In the genomic region with DNA sequence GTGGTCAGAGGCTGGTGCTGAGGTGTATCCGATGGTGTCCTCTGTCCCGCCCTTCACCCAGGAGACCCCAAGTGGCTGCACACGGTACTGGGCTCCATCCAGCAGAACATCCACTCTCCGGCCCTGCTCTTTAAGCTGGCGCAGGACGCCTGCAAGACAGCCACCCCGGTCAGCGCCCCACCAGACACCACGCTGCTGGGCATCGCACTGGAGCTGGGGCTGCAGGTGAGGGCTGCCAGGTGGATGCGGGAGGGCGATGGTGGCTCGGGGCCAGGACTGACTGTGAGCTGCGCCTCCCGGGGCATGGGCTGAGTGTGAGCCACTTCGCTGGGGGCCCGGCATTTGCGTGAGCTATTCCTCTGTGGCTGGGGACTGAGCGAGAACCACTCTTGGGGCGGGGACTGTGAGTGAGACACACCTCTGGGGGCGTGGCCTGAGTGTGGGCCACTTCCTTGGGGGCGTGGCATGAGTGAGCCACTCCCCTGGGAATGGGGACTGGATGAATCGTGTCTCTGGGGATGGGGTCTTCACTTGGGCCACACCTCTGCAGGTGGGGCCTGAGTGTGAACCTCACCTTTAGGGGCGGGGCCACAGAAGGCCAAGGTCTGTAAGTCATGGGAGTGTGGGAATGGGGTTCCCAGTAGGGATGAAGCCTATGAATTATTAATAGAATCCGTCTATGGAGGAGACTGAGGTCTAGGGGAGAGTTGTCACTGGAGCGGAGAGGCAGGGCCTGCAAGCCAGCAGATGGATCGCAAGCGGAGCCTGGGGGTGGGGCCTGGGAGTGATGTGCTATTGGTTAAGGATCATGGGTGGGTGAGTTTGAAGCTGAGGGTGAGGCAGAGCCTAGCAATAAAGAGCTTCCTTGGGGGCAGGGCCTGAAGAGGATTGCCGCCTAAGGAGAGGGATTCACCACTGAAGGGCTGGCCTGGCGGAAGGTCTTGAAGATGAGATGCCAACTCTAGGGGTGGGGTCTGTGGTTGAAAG, we compare ENCODE assay signal across 11 cellular contexts. TPM values are rescaled to one million over a fixed set of nuclear protein-coding genes. Genes with fewer than 3 reads are reported as not detected.
DNase-seq lines count a peak whose midpoint lies in the region; ATAC-seq and TF ChIP-seq lines count a peak whose summit lies in the region.
"Had no signal": no experiment of that assay in that cellular context is flagged by ENCODE, and none has a peak within 500 bp of the region (broad histone marks: within the 10 kb centered on the region; RNA-seq: fewer than 3 reads in every experiment).

No MANE protein-coding gene starts in this region.

- no peaks in the 10 kb centered on the region for H3K9me3 Mint-ChIP-seq in activated naive CD8-positive, alpha-beta T cell treated with anti-CD3 and anti-CD28 coated beads, Interleukin-2, amount 50 U/mL, for 24 hours
- no peaks in the 10 kb centered on the region for H3K9me3 Mint-ChIP-seq in activated naive CD8-positive, alpha-beta T cell treated with anti-CD3 and anti-CD28 coated beads for 36 hours
- H3K9me3 Mint-ChIP-seq: activated T-cell treated with anti-CD3 and anti-CD28 coated beads, Interleukin-2, amount 50 U/mL, for 4 hours; naive B cell had no signal

- no peaks in the 10 kb centered on the region for H3K27me3 Mint-ChIP-seq in activated naive CD8-positive, alpha-beta T cell treated with anti-CD3 and anti-CD28 coated beads, Interleukin-2, amount 50 U/mL, for 24 hours
- H3K27me3 Mint-ChIP-seq in activated naive CD8-positive, alpha-beta T cell treated with anti-CD3 and anti-CD28 coated beads for 36 hours = no peaks in the 10 kb centered on the region
- H3K27me3 Mint-ChIP-seq: naive B cell had no signal

- no peak for ATAC-seq in activated naive CD8-positive, alpha-beta T cell treated with anti-CD3 and anti-CD28 coated beads, Interleukin-2, amount 50 U/mL, for 24 hours
- ATAC-seq in GM18511 (IDR thresholded peaks at IDR 0.05; ENCODE audit: unreplicated experiment) (no peak), GM21737 (IDR thresholded peaks at IDR 0.05; ENCODE audit: unreplicated experiment) (no peak)

- DNase-seq in activated naive CD8-positive, alpha-beta T cell treated with anti-CD3 and anti-CD28 coated beads, Interleukin-2, amount 50 U/mL, for 24 hours = peak; percentile 26
- DNase-seq in activated naive CD8-positive, alpha-beta T cell treated with anti-CD3 and anti-CD28 coated beads for 36 hours = no peak
- DNase-seq in NCI-H69 (lab: John Stamatoyannopoulos, UW) (peak; percentile 46), erythroblast (lab: John Stamatoyannopoulos, UW) (peak; percentile 28 to 29), superior temporal gyrus (ENCODE audit: extremely low spot score) (no peak), GM19238 (ENCODE audit: insufficient read length, low spot score) (no peak)
- DNase-seq: activated T-cell treated with anti-CD3 and anti-CD28 coated beads, Interleukin-2, amount 50 U/mL, for 4 hours; naive B cell; NCI-H524 treated with DMSO at 0.1 percent for 48 hours had no signal

- no peak for TF ChIP-seq POLR2A in erythroblast (IDR thresholded peaks at IDR 0.05; ENCODE audit: low read length)

- H3K27ac Mint-ChIP-seq in activated naive CD8-positive, alpha-beta T cell treated with anti-CD3 and anti-CD28 coated beads, Interleukin-2, amount 50 U/mL, for 24 hours = no peak overlapping the region
- no peak overlapping the region for H3K27ac Mint-ChIP-seq in activated naive CD8-positive, alpha-beta T cell treated with anti-CD3 and anti-CD28 coated beads for 36 hours

- H3K36me3 Mint-ChIP-seq in activated naive CD8-positive, alpha-beta T cell treated with anti-CD3 and anti-CD28 coated beads, Interleukin-2, amount 50 U/mL, for 24 hours (ENCODE audit: low read depth) = peaks cover 2% of the 10 kb centered on the region
- H3K36me3 Mint-ChIP-seq in activated naive CD8-positive, alpha-beta T cell treated with anti-CD3 and anti-CD28 coated beads for 36 hours = peaks cover 9% of the 10 kb centered on the region

- peaks cover 1% of the 10 kb centered on the region for H3K4me1 Mint-ChIP-seq in activated naive CD8-positive, alpha-beta T cell treated with anti-CD3 and anti-CD28 coated beads, Interleukin-2, amount 50 U/mL, for 24 hours
- peaks cover 7% of the 10 kb centered on the region for H3K4me1 Mint-ChIP-seq in activated naive CD8-positive, alpha-beta T cell treated with anti-CD3 and anti-CD28 coated beads for 36 hours

- H3K4me3 Mint-ChIP-seq in activated naive CD8-positive, alpha-beta T cell treated with anti-CD3 and anti-CD28 coated beads, Interleukin-2, amount 50 U/mL, for 24 hours = no peak overlapping the region
- no peak overlapping the region for H3K4me3 Mint-ChIP-seq in activated naive CD8-positive, alpha-beta T cell treated with anti-CD3 and anti-CD28 coated beads for 36 hours
- H3K4me3 Mint-ChIP-seq: activated T-cell treated with anti-CD3 and anti-CD28 coated beads, Interleukin-2, amount 50 U/mL, for 4 hours; naive B cell had no signal

RNA-seq across cellular contexts. Expression of a gene that starts 30.5 kb away (rescaled TPM):
- 1 to 10 TPM; 4.3 to 4.4 TPM for total RNA-seq in activated naive CD8-positive, alpha-beta T cell treated with anti-CD3 and anti-CD28 coated beads for 36 hours

RNA-seq across cellular contexts. Expression of a gene that starts 51.2 kb away (rescaled TPM):
- under 1 TPM; 0.70 to 0.80 TPM for total RNA-seq in activated naive CD8-positive, alpha-beta T cell treated with anti-CD3 and anti-CD28 coated beads for 36 hours

RNA-seq across cellular contexts. Expression of a gene that starts 51.5 kb away (rescaled TPM):
- 100 to 1,000 TPM; 137 to 141 TPM for total RNA-seq in activated naive CD8-positive, alpha-beta T cell treated with anti-CD3 and anti-CD28 coated beads for 36 hours

Comparison
In these comparisons a context has a peak if more than half of its experiments do, and no peak if none do; other contexts are left out.
1. DNase-seq: peak in activated naive CD8-positive, alpha-beta T cell treated with anti-CD3 and anti-CD28 coated beads, Interleukin-2, amount 50 U/mL, for 24 hours (single experiment), NCI-H69 (single experiment) and erythroblast (2 of 2); none in activated naive CD8-positive, alpha-beta T cell treated with anti-CD3 and anti-CD28 coated beads for 36 hours (single experiment), superior temporal gyrus (single experiment) and GM19238 (single experiment).